In the genomic region with DNA sequence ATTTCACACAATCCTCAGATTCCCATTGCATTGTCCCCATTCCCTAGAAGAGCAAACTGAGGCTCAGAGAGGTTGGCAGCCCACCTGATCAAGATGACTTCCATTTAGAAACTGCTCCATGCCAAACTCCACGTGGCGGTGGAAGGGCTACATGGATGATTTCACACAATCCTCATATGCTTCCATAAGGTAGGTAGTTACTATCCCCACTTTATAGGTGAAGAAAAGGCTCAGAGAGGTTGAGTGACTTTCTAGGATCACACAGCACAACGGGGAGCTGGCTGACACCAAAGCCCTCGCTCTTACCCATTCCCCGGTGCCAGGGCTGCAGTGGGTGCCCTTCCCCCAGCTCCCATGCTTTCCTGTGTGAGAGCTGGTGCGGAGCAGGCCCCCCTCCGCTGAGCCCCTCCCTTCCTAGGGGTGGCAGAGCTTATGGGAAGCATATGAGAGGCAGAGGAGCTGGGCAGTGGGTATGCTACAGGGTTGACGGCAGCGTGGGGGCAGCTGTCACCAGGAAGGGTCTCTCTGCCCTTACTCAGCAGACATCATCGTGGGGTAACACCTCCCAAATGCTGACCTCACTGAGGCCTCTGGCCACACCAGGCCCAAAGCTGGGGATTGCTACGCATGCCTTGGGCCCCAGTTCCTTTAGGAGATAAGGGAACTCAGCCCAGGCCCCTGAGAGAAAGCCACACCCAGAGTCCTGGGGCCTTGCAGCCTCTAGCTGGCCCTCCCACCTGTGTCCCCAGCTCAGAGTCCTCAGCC, we compare ENCODE assay signal across 1 cellular context.
TF ChIP-seq lines count a peak whose summit lies in the region.

No MANE protein-coding gene starts in this region.

TF ChIP-seq in K562, 482 proteins besides CTCF, POLR2A, EP300 and RAD21 (continued from another document and continues in another):
- TF ChIP-seq, protein P1, sequence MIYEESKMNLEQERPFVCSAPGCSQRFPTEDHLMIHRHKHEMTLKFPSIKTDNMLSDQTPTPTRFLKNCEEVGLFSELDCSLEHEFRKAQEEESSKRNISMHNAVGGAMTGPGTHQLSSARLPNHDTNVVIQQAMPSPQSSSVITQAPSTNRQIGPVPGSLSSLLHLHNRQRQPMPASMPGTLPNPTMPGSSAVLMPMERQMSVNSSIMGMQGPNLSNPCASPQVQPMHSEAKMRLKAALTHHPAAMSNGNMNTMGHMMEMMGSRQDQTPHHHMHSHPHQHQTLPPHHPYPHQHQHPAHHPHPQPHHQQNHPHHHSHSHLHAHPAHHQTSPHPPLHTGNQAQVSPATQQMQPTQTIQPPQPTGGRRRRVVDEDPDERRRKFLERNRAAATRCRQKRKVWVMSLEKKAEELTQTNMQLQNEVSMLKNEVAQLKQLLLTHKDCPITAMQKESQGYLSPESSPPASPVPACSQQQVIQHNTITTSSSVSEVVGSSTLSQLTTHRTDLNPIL (CRISPR knock-in tag; IDR thresholded peaks at IDR 0.05), result no peak
- no peak for TF ChIP-seq KDM4B (IDR thresholded peaks at IDR 0.05; ENCODE audit: borderline replicate concordance in 2 of 2, low read depth in 1 of 2)
- TF ChIP-seq ARID1B (IDR thresholded peaks at IDR 0.05), result 0 out of 2 replicates have a peak, but pooled peaks have one; percentile 8
- no peak for TF ChIP-seq LCOR (CRISPR knock-in tag; IDR thresholded peaks at IDR 0.05)
- no peak for TF ChIP-seq ZNF408 (CRISPR knock-in tag; IDR thresholded peaks at IDR 0.05; ENCODE audit: low read depth)
- peak; percentile 37 for TF ChIP-seq JUND (IDR thresholded peaks at IDR 0.05; ENCODE audit: borderline replicate concordance, low read depth, low read length)
- TF ChIP-seq JUND (tag; IDR thresholded peaks at IDR 0.05; ENCODE audit: borderline replicate concordance, low read depth, low read length), result no peak; the same call in 2 of the 3 replicates
- no peak for TF ChIP-seq PTBP1 (IDR thresholded peaks at IDR 0.05; ENCODE audit: low read depth, low read length)
- TF ChIP-seq TSHZ1 (CRISPR knock-in tag; IDR thresholded peaks at IDR 0.05), result no peak
- TF ChIP-seq ZNF717 (CRISPR knock-in tag; IDR thresholded peaks at IDR 0.05), result no peak
- TF ChIP-seq ZFP36 (IDR thresholded peaks at IDR 0.05; ENCODE audit: low read depth, low read length, partially characterized antibody), result peak; percentile 84
- TF ChIP-seq BRD9 (IDR thresholded peaks at IDR 0.05; ENCODE audit: low read depth, partially characterized antibody), result peak; percentile 50
- TF ChIP-seq NR1H2 (CRISPR knock-in tag; IDR thresholded peaks at IDR 0.05), result no peak
- TF ChIP-seq ZNF584 (CRISPR knock-in tag; IDR thresholded peaks at IDR 0.05; ENCODE audit: low read depth), result no peak
- peak; percentile 86 for TF ChIP-seq L3MBTL2 (IDR thresholded peaks at IDR 0.05)
- TF ChIP-seq ZNF780A (CRISPR knock-in tag; IDR thresholded peaks at IDR 0.05), result no peak
- no peak for TF ChIP-seq TAF1 (IDR thresholded peaks at IDR 0.05; ENCODE audit: control insufficient read depth, extremely low read depth, insufficient read depth, low read length, severe bottlenecking)
- TF ChIP-seq LARP7 (IDR thresholded peaks at IDR 0.05), result no peak
- TF ChIP-seq, protein P2, sequence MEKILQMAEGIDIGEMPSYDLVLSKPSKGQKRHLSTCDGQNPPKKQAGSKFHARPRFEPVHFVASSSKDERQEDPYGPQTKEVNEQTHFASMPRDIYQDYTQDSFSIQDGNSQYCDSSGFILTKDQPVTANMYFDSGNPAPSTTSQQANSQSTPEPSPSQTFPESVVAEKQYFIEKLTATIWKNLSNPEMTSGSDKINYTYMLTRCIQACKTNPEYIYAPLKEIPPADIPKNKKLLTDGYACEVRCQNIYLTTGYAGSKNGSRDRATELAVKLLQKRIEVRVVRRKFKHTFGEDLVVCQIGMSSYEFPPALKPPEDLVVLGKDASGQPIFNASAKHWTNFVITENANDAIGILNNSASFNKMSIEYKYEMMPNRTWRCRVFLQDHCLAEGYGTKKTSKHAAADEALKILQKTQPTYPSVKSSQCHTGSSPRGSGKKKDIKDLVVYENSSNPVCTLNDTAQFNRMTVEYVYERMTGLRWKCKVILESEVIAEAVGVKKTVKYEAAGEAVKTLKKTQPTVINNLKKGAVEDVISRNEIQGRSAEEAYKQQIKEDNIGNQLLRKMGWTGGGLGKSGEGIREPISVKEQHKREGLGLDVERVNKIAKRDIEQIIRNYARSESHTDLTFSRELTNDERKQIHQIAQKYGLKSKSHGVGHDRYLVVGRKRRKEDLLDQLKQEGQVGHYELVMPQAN (IDR thresholded peaks at IDR 0.05; ENCODE audit: borderline replicate concordance), result no peak
- TF ChIP-seq SNAPC5 (CRISPR knock-in tag; IDR thresholded peaks at IDR 0.05), result no peak
- no peak for TF ChIP-seq NR2F6 (CRISPR knock-in tag; IDR thresholded peaks at IDR 0.05)
- TF ChIP-seq, protein P3, sequence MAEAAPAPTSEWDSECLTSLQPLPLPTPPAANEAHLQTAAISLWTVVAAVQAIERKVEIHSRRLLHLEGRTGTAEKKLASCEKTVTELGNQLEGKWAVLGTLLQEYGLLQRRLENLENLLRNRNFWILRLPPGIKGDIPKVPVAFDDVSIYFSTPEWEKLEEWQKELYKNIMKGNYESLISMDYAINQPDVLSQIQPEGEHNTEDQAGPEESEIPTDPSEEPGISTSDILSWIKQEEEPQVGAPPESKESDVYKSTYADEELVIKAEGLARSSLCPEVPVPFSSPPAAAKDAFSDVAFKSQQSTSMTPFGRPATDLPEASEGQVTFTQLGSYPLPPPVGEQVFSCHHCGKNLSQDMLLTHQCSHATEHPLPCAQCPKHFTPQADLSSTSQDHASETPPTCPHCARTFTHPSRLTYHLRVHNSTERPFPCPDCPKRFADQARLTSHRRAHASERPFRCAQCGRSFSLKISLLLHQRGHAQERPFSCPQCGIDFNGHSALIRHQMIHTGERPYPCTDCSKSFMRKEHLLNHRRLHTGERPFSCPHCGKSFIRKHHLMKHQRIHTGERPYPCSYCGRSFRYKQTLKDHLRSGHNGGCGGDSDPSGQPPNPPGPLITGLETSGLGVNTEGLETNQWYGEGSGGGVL (CRISPR knock-in tag; IDR thresholded peaks at IDR 0.05), result no peak
- TF ChIP-seq ZC3H8 (IDR thresholded peaks at IDR 0.05), result no peak
- TF ChIP-seq ZNF766 (CRISPR knock-in tag; conservative IDR thresholded peaks at IDR 0.05), result no peak
- TF ChIP-seq HDGF (IDR thresholded peaks at IDR 0.05), result no peak
- TF ChIP-seq TFAM (CRISPR knock-in tag; conservative IDR thresholded peaks at IDR 0.05), result no peak
- no peak for TF ChIP-seq MTF1 (CRISPR knock-in tag; IDR thresholded peaks at IDR 0.05; ENCODE audit: borderline replicate concordance)
- no peak for TF ChIP-seq ARID3A (IDR thresholded peaks at IDR 0.05; ENCODE audit: borderline replicate concordance, low read depth, low read length)
- no peak for TF ChIP-seq GMEB1 (CRISPR knock-in tag; IDR thresholded peaks at IDR 0.05)
- no peak for TF ChIP-seq ZNF274 (IDR thresholded peaks at IDR 0.05; ENCODE audit: borderline replicate concordance, low read depth, low read length)
- TF ChIP-seq NFIX (CRISPR knock-in tag; IDR thresholded peaks at IDR 0.05; ENCODE audit: low read depth), result no peak
- no peak for TF ChIP-seq PRDM10 (IDR thresholded peaks at IDR 0.05; ENCODE audit: partially characterized antibody)
- TF ChIP-seq KHSRP (IDR thresholded peaks at IDR 0.05), result no peak
- TF ChIP-seq ARID2 (IDR thresholded peaks at IDR 0.05), result no peak
- TF ChIP-seq ILK (tag; IDR thresholded peaks at IDR 0.05; ENCODE audit: borderline replicate concordance, low read depth), result no peak
- no peak for TF ChIP-seq ETS1 (conservative IDR thresholded peaks at IDR 0.05; ENCODE audit: control insufficient read depth, low read depth, low read length)
- TF ChIP-seq ZNF232 (CRISPR knock-in tag; IDR thresholded peaks at IDR 0.05), result no peak
- no peak for TF ChIP-seq POLR2G (IDR thresholded peaks at IDR 0.05; ENCODE audit: low read depth, low read length)
- TF ChIP-seq ZFX (CRISPR knock-in tag; IDR thresholded peaks at IDR 0.05), result peak; percentile 72
- no peak for TF ChIP-seq ZNF3 (CRISPR knock-in tag; IDR thresholded peaks at IDR 0.05)
- 0 out of 2 replicates have a peak, but pooled peaks have one; percentile 2 for TF ChIP-seq SPI1 (IDR thresholded peaks at IDR 0.05; ENCODE audit: borderline replicate concordance, low read depth, low read length)
- no peak for TF ChIP-seq ZSCAN32 (CRISPR knock-in tag; IDR thresholded peaks at IDR 0.05)
- TF ChIP-seq ZFP30 (CRISPR knock-in tag; IDR thresholded peaks at IDR 0.05; ENCODE audit: borderline replicate concordance), result no peak
- TF ChIP-seq MTA2 (IDR thresholded peaks at IDR 0.05; ENCODE audit: low read depth), result no peak
